In genomic region chr16:29613307-29614057, GRCh38 we compare ENCODE assay signal across 1 cellular context.
A peak's percentile ranks its signal among the peaks of the same experiment; 100 is the strongest.
TF ChIP-seq lines count a peak whose summit lies in the region.

No MANE protein-coding gene starts in this region.

TF ChIP-seq in HEK293, 187 proteins besides CTCF, POLR2A, EP300 and RAD21 (continued from another document):
- TF ChIP-seq PRDM2 (tag by site-specific recombination; IDR thresholded peaks at IDR 0.05; ENCODE audit: borderline replicate concordance): peak; percentile 45; the same call in 1 of the 2 replicates
- TF ChIP-seq KLF10 (tag by site-specific recombination; IDR thresholded peaks at IDR 0.05): 0 out of 2 replicates have a peak, but pooled peaks have one; percentile 38
- TF ChIP-seq KLF9 (tag by site-specific recombination; IDR thresholded peaks at IDR 0.05; ENCODE audit: low read depth): peak; percentile 43; the same call in 1 of the 2 replicates
TF ChIP-seq in HEK293: peak in this region for 17; not testable (repeated sequence) for 170.
